8 cellular contexts compared by ENCODE assay signal in the genomic region with DNA sequence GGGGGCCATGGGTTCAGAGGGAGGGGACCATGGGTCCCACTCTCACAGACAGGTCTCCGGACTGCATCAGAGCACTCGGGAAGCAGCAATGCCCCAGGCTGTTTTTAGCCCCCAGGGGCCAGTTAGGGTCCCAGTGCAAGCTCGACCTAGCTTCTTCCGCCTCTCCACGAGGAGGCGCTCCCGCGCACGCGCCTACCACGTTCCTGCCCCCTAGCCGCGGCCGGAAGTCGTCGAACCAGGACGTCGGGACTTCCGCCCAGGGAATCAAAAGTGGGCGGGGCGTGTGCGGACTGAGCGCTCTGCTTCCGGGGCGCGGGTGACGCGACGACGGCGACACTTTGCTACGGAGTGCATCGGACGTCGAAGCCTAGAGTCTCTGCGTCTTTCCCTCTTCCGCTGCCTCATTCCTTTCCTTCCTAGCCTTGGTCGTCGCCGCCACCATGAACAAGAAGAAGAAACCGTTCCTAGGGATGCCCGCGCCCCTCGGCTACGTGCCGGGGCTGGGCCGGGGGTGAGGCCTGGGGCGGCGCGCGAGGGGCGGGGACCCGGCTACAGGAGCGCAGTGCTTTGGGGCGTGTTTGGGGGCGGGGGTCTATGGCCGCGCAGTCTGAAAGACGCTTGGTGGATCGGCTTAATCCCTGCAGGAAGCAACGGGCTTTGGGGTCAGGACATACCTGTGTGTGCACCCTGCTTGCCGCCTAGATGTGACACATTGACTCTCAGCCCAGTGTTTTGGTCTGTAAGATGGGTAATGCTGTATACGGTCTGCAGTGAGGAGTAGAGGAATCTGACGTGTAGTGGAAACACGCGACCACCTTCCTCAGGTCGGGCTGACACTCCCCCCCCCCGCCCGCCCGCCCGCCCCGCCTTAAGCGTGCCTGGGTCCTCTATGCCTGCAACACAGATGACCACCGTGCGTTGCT. TPM values are rescaled to one million over a fixed set of nuclear protein-coding genes. Genes with fewer than 3 reads are reported as not detected.
DNase-seq lines count a peak whose midpoint lies in the region; ATAC-seq and TF ChIP-seq lines count a peak whose summit lies in the region.

A gene with protein sequence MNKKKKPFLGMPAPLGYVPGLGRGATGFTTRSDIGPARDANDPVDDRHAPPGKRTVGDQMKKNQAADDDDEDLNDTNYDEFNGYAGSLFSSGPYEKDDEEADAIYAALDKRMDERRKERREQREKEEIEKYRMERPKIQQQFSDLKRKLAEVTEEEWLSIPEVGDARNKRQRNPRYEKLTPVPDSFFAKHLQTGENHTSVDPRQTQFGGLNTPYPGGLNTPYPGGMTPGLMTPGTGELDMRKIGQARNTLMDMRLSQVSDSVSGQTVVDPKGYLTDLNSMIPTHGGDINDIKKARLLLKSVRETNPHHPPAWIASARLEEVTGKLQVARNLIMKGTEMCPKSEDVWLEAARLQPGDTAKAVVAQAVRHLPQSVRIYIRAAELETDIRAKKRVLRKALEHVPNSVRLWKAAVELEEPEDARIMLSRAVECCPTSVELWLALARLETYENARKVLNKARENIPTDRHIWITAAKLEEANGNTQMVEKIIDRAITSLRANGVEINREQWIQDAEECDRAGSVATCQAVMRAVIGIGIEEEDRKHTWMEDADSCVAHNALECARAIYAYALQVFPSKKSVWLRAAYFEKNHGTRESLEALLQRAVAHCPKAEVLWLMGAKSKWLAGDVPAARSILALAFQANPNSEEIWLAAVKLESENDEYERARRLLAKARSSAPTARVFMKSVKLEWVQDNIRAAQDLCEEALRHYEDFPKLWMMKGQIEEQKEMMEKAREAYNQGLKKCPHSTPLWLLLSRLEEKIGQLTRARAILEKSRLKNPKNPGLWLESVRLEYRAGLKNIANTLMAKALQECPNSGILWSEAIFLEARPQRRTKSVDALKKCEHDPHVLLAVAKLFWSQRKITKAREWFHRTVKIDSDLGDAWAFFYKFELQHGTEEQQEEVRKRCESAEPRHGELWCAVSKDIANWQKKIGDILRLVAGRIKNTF (plus strand): TSS at position 327 of the 923 bp plus-strand sequence. CDS start 114 bp downstream, at position 441.

- peak within 1 kb of the TSS; percentile 97 for H3K4me3 Mint-ChIP-seq in activated CD4-positive, alpha-beta T cell treated with anti-CD3 and anti-CD28 coated beads for 36 hours

- DNase-seq in Ammon's horn (ENCODE audit: low spot score) (peak; percentile 96), NCI-H510A treated with DMSO at 0.1 percent for 48 hours (lab: John Stamatoyannopoulos, UW) (peak; percentile 97), choroid plexus epithelial cell (ENCODE audit: low read depth) (peak; percentile 97), kidney tubule cell (ENCODE audit: low spot score) (peak; percentile 96)
- peak; percentile 98 for DNase-seq in activated CD4-positive, alpha-beta T cell treated with anti-CD3 and anti-CD28 coated beads for 36 hours
- peak; percentile 90 to 94 (median 91) for DNase-seq in stimulated activated CD4-positive, alpha-beta T cell treated with anti-CD3 and anti-CD28 coated beads, Interleukin-1b, Interleukin-23, amount 100 ng/mL, for 24 hours (ENCODE audit: low read depth in 4 of 4, low spot score in 1 of 4)

- no peaks in the 10 kb centered on the region for H3K27me3 Mint-ChIP-seq in activated CD4-positive, alpha-beta T cell treated with anti-CD3 and anti-CD28 coated beads for 36 hours

- TF ChIP-seq CTCF in choroid plexus epithelial cell (conservative IDR thresholded peaks at IDR 0.05; ENCODE audit: low read depth, low read length), result peak; percentile 86

- H3K4me3 ChIP-seq in choroid plexus epithelial cell (ENCODE audit: low read depth, low read length), result peak within 1 kb of the TSS; percentile 72

- POLR2A ChIA-PET in activated CD4-positive, alpha-beta T cell treated with anti-CD3 and anti-CD28 coated beads for 36 hours (lab: Charles Lee), result interaction anchor here (0.6 to 1.3 kb wide), 5 partner anchors 13 to 354 kb away, joined by 3 to 6 read pairs (median 4); a partner anchor contains a TSS

- intact Hi-C loops in activated CD4-positive, alpha-beta T cell treated with anti-CD3 and anti-CD28 coated beads for 36 hours (cut with DNase I, micrococcal nuclease), result loop anchor here (1.0 to 5.0 kb wide), 17 partner anchors 25 to 461 kb away; a partner anchor contains a TSS

- H3K9me3 Mint-ChIP-seq in activated CD4-positive, alpha-beta T cell treated with anti-CD3 and anti-CD28 coated beads for 36 hours (ENCODE audit: low read depth), result no peaks in the 10 kb centered on the region

- CTCF ChIA-PET in activated CD4-positive, alpha-beta T cell treated with anti-CD3 and anti-CD28 coated beads for 36 hours (lab: Charles Lee), result interaction anchor here (0.7 to 2.5 kb wide), 21 partner anchors 10 to 305 kb away, joined by 3 to 32 read pairs (median 3); a partner anchor contains a TSS

- H3K36me3 Mint-ChIP-seq in activated CD4-positive, alpha-beta T cell treated with anti-CD3 and anti-CD28 coated beads for 36 hours (ENCODE audit: low read depth), result peaks cover 45% of the 10 kb centered on the region

- H3K27ac Mint-ChIP-seq in activated CD4-positive, alpha-beta T cell treated with anti-CD3 and anti-CD28 coated beads for 36 hours, result peak within 1 kb of the TSS; percentile 98

- ATAC-seq in GM19043 (IDR thresholded peaks at IDR 0.05; ENCODE audit: low read depth, unreplicated experiment) (peak; percentile 45), HG03432 (IDR thresholded peaks at IDR 0.05; ENCODE audit: unreplicated experiment) (peak; percentile 55)
- ATAC-seq in activated CD4-positive, alpha-beta T cell treated with anti-CD3 and anti-CD28 coated beads for 36 hours, result peak; percentile 47

- H3K4me1 Mint-ChIP-seq in activated CD4-positive, alpha-beta T cell treated with anti-CD3 and anti-CD28 coated beads for 36 hours, result peaks cover 59% of the 10 kb centered on the region

RNA-seq across cellular contexts. Expression of the gene that starts here (rescaled TPM):
- total RNA-seq in activated CD4-positive, alpha-beta T cell treated with anti-CD3 and anti-CD28 coated beads for 36 hours, result 10 to 100 TPM; 60.5 to 67.0 TPM

Comparison
In these comparisons a context has a peak if more than half of its experiments do, and no peak if none do; other contexts are left out.
1. Peak in every context shown above with its lines: DNase-seq, ATAC-seq and H3K4me3 ChIP-seq.